ENCODE assay signal across 11 cellular contexts in genomic region chr5:40828690-40829661, GRCh38. TPM values are rescaled to one million over a fixed set of nuclear protein-coding genes. Genes with fewer than 3 reads are reported as not detected.
A peak's percentile ranks its signal among the peaks of the same experiment; 100 is the strongest.
DNase-seq lines count a peak whose midpoint lies in the region; ATAC-seq and TF ChIP-seq lines count a peak whose summit lies in the region.
"Had no signal": no experiment of that assay in that cellular context is flagged by ENCODE, and none has a peak within 500 bp of the region (broad histone marks: within the 10 kb centered on the region; RNA-seq: fewer than 3 reads in every experiment).

No MANE protein-coding gene starts in this region.

- H3K9me3 Mint-ChIP-seq in activated T-cell treated with anti-CD3 and anti-CD28 coated beads, Interleukin-2, amount 50 U/mL, for 24 hours = no peaks in the 10 kb centered on the region
- no peaks in the 10 kb centered on the region for H3K9me3 Mint-ChIP-seq in IgD-negative memory B cell
- no peaks in the 10 kb centered on the region for H3K9me3 Mint-ChIP-seq in activated naive CD4-positive, alpha-beta T cell treated with anti-CD3 and anti-CD28 coated beads, Interleukin-2, amount 50 U/mL, for 72 hours
- no peaks in the 10 kb centered on the region for H3K9me3 Mint-ChIP-seq in neural crest cell

- TF ChIP-seq CTCF in neural crest cell (conservative IDR thresholded peaks at IDR 0.05) (no peak), GM13976 (IDR thresholded peaks at IDR 0.05; ENCODE audit: borderline replicate concordance, control extremely low read depth, extremely low read depth, insufficient read depth, missing control alignments) (no peak)

- H3K4me3 Mint-ChIP-seq in activated T-cell treated with anti-CD3 and anti-CD28 coated beads, Interleukin-2, amount 50 U/mL, for 24 hours = peak overlapping the region; percentile 18
- H3K4me3 Mint-ChIP-seq in IgD-negative memory B cell = no peak overlapping the region
- peak overlapping the region; percentile 50 for H3K4me3 Mint-ChIP-seq in neural crest cell

- H3K27me3 Mint-ChIP-seq in activated T-cell treated with anti-CD3 and anti-CD28 coated beads, Interleukin-2, amount 50 U/mL, for 24 hours = no peaks in the 10 kb centered on the region
- no peaks in the 10 kb centered on the region for H3K27me3 Mint-ChIP-seq in IgD-negative memory B cell
- H3K27me3 Mint-ChIP-seq in neural crest cell (ENCODE audit: low read depth) = no peaks in the 10 kb centered on the region

- ATAC-seq in activated naive CD4-positive, alpha-beta T cell treated with anti-CD3 and anti-CD28 coated beads, Interleukin-2, amount 50 U/mL, for 72 hours = no peak
- ATAC-seq in HG03196 (IDR thresholded peaks at IDR 0.05; ENCODE audit: unreplicated experiment) = no peak

- DNase-seq in activated T-cell treated with anti-CD3 and anti-CD28 coated beads, Interleukin-2, amount 50 U/mL, for 24 hours = no peak
- DNase-seq in activated T-cell treated with anti-CD3 and anti-CD28 coated beads, Interleukin-2, amount 50 U/mL, for 48 hours = no peak
- no peak for DNase-seq in activated naive CD4-positive, alpha-beta T cell treated with anti-CD3 and anti-CD28 coated beads, Interleukin-2, amount 50 U/mL, for 72 hours (ENCODE audit: low spot score in 2 of 2)
- DNase-seq in neural crest cell (ENCODE audit: low read depth, low spot score) = no peak
- no peak for DNase-seq in NCI-H2029 treated with DMSO at 0.1 percent for 48 hours (lab: John Stamatoyannopoulos, UW)
- DNase-seq in GM13976 (ENCODE audit: low spot score) = no peak
- DNase-seq: EL, NCI-H1694 treated with DMSO at 0.1 percent for 48 hours, T1000 had no signal

- peak overlapping the region; percentile 100 for H3K27ac Mint-ChIP-seq in activated T-cell treated with anti-CD3 and anti-CD28 coated beads, Interleukin-2, amount 50 U/mL, for 24 hours
- H3K27ac Mint-ChIP-seq in IgD-negative memory B cell (peak overlapping the region; percentile 7 to 60 (median 57)), neural crest cell (ENCODE audit: unreplicated experiment) (no peak overlapping the region)
- H3K27ac Mint-ChIP-seq in activated naive CD4-positive, alpha-beta T cell treated with anti-CD3 and anti-CD28 coated beads, Interleukin-2, amount 50 U/mL, for 72 hours = peak overlapping the region; percentile 79 to 89

- peaks cover 88% of the 10 kb centered on the region for H3K36me3 Mint-ChIP-seq in activated T-cell treated with anti-CD3 and anti-CD28 coated beads, Interleukin-2, amount 50 U/mL, for 24 hours (ENCODE audit: low read depth)
- H3K36me3 Mint-ChIP-seq in IgD-negative memory B cell (peaks cover 13% of the 10 kb centered on the region), neural crest cell (ENCODE audit: low read depth) (peaks cover 55% of the 10 kb centered on the region)
- H3K36me3 Mint-ChIP-seq in activated naive CD4-positive, alpha-beta T cell treated with anti-CD3 and anti-CD28 coated beads, Interleukin-2, amount 50 U/mL, for 72 hours = peaks cover 56 to 68% of the 10 kb centered on the region in 2 donors

- in situ Hi-C loops in GM13976 (cut with MboI; ENCODE audit: low sequenced_read_pairs, unreplicated experiment) = no loop called here

- peaks cover 56% of the 10 kb centered on the region for H3K4me1 Mint-ChIP-seq in activated T-cell treated with anti-CD3 and anti-CD28 coated beads, Interleukin-2, amount 50 U/mL, for 24 hours (ENCODE audit: low read depth)
- peaks cover 16 to 29% (median 24%) of the 10 kb centered on the region in 3 donors for H3K4me1 Mint-ChIP-seq in IgD-negative memory B cell
- peaks cover 45% of the 10 kb centered on the region for H3K4me1 Mint-ChIP-seq in neural crest cell

RNA-seq across cellular contexts. Expression of gene RPL37, which starts 6.0 kb away (rescaled TPM):
- 2,785 TPM for polyA plus RNA-seq in IgD-negative memory B cell
- 1,000 to 10,000 TPM; 1,805 to 1,969 TPM for total RNA-seq in activated naive CD4-positive, alpha-beta T cell treated with anti-CD3 and anti-CD28 coated beads, Interleukin-2, amount 50 U/mL, for 72 hours
- 1,432 and 1,510 TPM in 2 replicates for total RNA-seq in neural crest cell

RNA-seq across cellular contexts. Expression of gene CARD6, which starts 12.2 kb away (rescaled TPM):
- 0.93 TPM for polyA plus RNA-seq in IgD-negative memory B cell
- total RNA-seq in activated naive CD4-positive, alpha-beta T cell treated with anti-CD3 and anti-CD28 coated beads, Interleukin-2, amount 50 U/mL, for 72 hours = 1 to 10 TPM; 2.2 to 2.8 TPM
- not detected in 2 replicates for total RNA-seq in neural crest cell

RNA-seq across cellular contexts. Expression of gene PRKAA1, which starts 30.8 kb away (rescaled TPM):
- 35.7 TPM for polyA plus RNA-seq in IgD-negative memory B cell
- 10 to 100 TPM; 48.2 to 50.0 TPM for total RNA-seq in activated naive CD4-positive, alpha-beta T cell treated with anti-CD3 and anti-CD28 coated beads, Interleukin-2, amount 50 U/mL, for 72 hours
- 39.2 and 41.8 TPM in 2 replicates for total RNA-seq in neural crest cell

Comparison
In these comparisons a context has a peak if more than half of its experiments do, and no peak if none do; other contexts are left out.
1. H3K4me3 Mint-ChIP-seq: peak in activated T-cell treated with anti-CD3 and anti-CD28 coated beads, Interleukin-2, amount 50 U/mL, for 24 hours (single experiment) and neural crest cell (single experiment); none in IgD-negative memory B cell (0 of 4).